In the genomic region with DNA sequence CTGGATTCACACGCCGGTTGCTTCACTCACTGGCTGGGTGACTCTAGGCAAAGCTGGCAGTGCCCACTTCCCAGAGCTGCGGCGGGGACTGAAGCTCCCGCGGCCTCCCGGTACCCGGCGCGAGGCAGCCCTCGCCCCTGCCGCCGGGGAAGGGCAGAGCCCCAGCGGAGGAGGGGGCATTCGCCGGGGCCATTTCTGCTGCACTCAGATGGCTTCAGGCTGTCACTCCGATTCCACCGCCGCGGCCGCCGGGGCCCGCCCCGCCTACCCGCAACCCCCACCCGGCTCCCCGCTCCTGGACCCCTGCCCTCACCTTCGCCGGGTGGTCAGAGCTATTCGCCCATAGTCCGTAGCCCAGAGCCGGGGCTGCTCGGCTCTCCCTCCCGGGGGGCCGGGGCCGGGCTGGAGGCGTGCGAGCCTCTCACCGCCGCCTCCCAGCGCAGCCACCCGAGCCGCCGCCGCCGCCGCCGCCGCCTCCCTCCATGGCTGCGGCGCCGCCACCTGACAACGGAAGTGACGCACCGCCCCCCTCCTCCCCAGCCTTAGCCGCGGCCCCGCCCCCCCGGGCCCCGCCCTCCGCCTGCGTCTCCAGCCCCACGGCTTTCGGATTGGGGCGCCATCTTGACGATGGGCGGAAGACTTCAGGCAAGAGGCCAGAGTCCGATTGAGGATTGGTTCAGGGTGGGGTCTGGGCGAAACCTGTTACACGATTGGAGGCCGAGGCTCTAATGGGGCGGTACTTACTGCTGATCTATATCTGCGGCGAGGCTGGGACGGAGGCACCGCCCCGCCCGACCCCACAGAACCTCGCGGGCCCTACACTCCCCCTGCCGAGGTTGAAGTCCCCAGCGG, we compare ENCODE assay signal across 8 cellular contexts. TPM values are rescaled to one million over a fixed set of nuclear protein-coding genes. Genes with fewer than 3 reads are reported as not detected.
A peak's percentile ranks its signal among the peaks of the same experiment; 100 is the strongest.
DNase-seq lines count a peak whose midpoint lies in the region; ATAC-seq, FAIRE-seq and TF ChIP-seq lines count a peak whose summit lies in the region.

A gene with protein sequence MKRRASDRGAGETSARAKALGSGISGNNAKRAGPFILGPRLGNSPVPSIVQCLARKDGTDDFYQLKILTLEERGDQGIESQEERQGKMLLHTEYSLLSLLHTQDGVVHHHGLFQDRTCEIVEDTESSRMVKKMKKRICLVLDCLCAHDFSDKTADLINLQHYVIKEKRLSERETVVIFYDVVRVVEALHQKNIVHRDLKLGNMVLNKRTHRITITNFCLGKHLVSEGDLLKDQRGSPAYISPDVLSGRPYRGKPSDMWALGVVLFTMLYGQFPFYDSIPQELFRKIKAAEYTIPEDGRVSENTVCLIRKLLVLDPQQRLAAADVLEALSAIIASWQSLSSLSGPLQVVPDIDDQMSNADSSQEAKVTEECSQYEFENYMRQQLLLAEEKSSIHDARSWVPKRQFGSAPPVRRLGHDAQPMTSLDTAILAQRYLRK (minus strand): TSS at position 515 of the 852 bp plus-strand sequence. CDS start 24,592 bp downstream, outside the sequence.

- no peak for TF ChIP-seq POLR2A in GM12892 (IDR thresholded peaks at IDR 0.05; ENCODE audit: low read depth, low read length)

- H3K4me1 ChIP-seq in left ventricle myocardium inferior = peaks cover 95% of the 10 kb centered on the region

- TF ChIP-seq CTCF in left ventricle myocardium inferior (IDR thresholded peaks at IDR 0.05; ENCODE audit: borderline replicate concordance) (no peak), progenitor cell of endocrine pancreas (IDR thresholded peaks at IDR 0.05; ENCODE audit: unreplicated experiment) (no peak)

- no peaks in the 10 kb centered on the region for H3K9me3 Mint-ChIP-seq in progenitor cell of endocrine pancreas (ENCODE audit: low read depth)

- no peak for FAIRE-seq in GM12892 (lab: Jason Lieb, UNC)

- H3K27ac Mint-ChIP-seq in T-helper 17 cell (peak within 1 kb of the TSS; percentile 97), progenitor cell of endocrine pancreas (peak within 1 kb of the TSS; percentile 99)

- H3K36me3 Mint-ChIP-seq in T-helper 17 cell (ENCODE audit: low read depth) = no peaks in the 10 kb centered on the region
- H3K36me3 Mint-ChIP-seq in progenitor cell of endocrine pancreas (ENCODE audit: insufficient read depth) = no peaks in the 10 kb centered on the region

- H3K4me1 Mint-ChIP-seq in T-helper 17 cell (peaks cover 39% of the 10 kb centered on the region), progenitor cell of endocrine pancreas (ENCODE audit: low read depth) (peaks cover 30% of the 10 kb centered on the region)

- H3K4me3 Mint-ChIP-seq in T-helper 17 cell (peak within 1 kb of the TSS; percentile 94), progenitor cell of endocrine pancreas (ENCODE audit: low read depth) (peak within 1 kb of the TSS; percentile 96)

- no peaks in the 10 kb centered on the region for H3K9me3 ChIP-seq in T-helper 17 cell (ENCODE audit: control insufficient read depth, low read length, poor library complexity, severe bottlenecking)
- no peaks in the 10 kb centered on the region for H3K9me3 ChIP-seq in left ventricle myocardium inferior (replicated peaks)

- H3K27me3 Mint-ChIP-seq in T-helper 17 cell (no peaks in the 10 kb centered on the region), progenitor cell of endocrine pancreas (no peaks in the 10 kb centered on the region)

- peaks cover 5% of the 10 kb centered on the region for H3K36me3 ChIP-seq in left ventricle myocardium inferior

- H3K27me3 ChIP-seq in left ventricle myocardium inferior (ENCODE audit: low read depth) = no peaks in the 10 kb centered on the region

- H3K4me3 ChIP-seq in left ventricle myocardium inferior = peak within 1 kb of the TSS; percentile 82

- intact Hi-C loops in left ventricle myocardium inferior (cut with micrococcal nuclease) = no loop called here

- peak within 1 kb of the TSS; percentile 99 for H3K27ac ChIP-seq in left ventricle myocardium inferior (replicated peaks)

- ATAC-seq in HG02884 (IDR thresholded peaks at IDR 0.05; ENCODE audit: unreplicated experiment) (peak; percentile 73), T-helper 17 cell (peak; percentile 90)

- DNase-seq in GM12892 (ENCODE audit: insufficient read length) (peak; percentile 89), NCI-H1694 (lab: John Stamatoyannopoulos, UW) (peak; percentile 95), T-helper 17 cell (peak; percentile 93 to 99 (median 98)), amygdala (lab: John Stamatoyannopoulos, UW) (peak; percentile 60 to 99 (median 98)), left ventricle myocardium inferior (peak; percentile 98), progenitor cell of endocrine pancreas (ENCODE audit: low spot score, unreplicated experiment) (peak; percentile 95), ureter (ENCODE audit: low spot score) (peak; percentile 99)

RNA-seq across cellular contexts. Expression of the gene that starts here (rescaled TPM):
- polyA plus RNA-seq in GM12892 (2012; ENCODE audit: missing spikeins) = 14.4 TPM
- total RNA-seq in T-helper 17 cell = 10 to 100 TPM; 32.9 to 49.8 TPM
- 69.8 TPM for total RNA-seq in left ventricle myocardium inferior
- 34.6 and 42.0 TPM in 2 replicates for total RNA-seq in progenitor cell of endocrine pancreas
- 34.2 TPM for total RNA-seq in ureter

Comparison
In these comparisons a context has a peak if more than half of its experiments do, and no peak if none do; other contexts are left out.
1. Peak in every context shown above with its lines: DNase-seq, ATAC-seq, H3K4me3 ChIP-seq and H3K27ac ChIP-seq.